ENCODE assay signal across 1 cellular context in the genomic region with DNA sequence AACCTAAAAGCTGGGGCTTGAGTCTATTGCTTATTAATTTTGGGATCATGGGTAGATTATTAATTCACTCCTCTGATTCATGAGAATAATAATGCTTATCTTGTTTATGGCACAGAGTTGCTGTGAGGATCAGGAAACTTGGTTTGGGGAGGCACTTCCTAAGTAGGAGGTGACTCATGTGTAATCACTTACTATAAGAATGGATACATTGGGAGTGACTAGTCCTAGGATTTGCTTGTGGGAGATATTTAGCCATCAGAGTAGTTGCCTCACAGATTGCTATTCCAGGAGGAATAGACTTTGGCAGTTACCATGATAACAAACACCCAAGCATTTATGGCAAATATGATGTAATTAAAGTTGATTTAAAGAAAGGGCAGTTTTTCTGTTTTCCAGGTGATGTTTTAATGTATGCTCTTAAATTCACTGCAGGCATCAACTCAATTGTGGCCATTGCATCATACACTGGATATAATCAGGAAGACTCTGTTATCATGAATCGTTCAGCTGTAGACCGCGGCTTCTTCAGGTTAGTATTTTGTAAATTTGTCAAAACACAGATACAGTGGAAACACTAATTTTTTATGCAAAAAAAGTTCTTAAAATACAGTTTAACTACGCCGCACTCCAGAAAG.
TF ChIP-seq lines count a peak whose summit lies in the region.

No MANE protein-coding gene starts in this region.

TF ChIP-seq in IMR-90, 13 proteins besides CTCF, POLR2A, EP300 and RAD21:
- TF ChIP-seq CEBPB (IDR thresholded peaks at IDR 0.05; ENCODE audit: low read depth, low read length) = peak; percentile 89
- TF ChIP-seq RCOR1 (IDR thresholded peaks at IDR 0.05; ENCODE audit: insufficient replicate concordance, low read length) = no peak
- TF ChIP-seq SMC3 (IDR thresholded peaks at IDR 0.05; ENCODE audit: low read depth, low read length) = no peak
- TF ChIP-seq FOS (IDR thresholded peaks at IDR 0.05; ENCODE audit: low read depth, low read length) = peak; percentile 83
- no peak for TF ChIP-seq NFE2L2 (IDR thresholded peaks at IDR 0.05; ENCODE audit: low read depth, low read length)
- TF ChIP-seq MAFK (IDR thresholded peaks at IDR 0.05; ENCODE audit: low read depth, low read length) = peak; percentile 27; the same call in 1 of the 2 replicates
- TF ChIP-seq RFX5 (IDR thresholded peaks at IDR 0.05; ENCODE audit: low read depth, low read length) = no peak
- TF ChIP-seq, protein P1, sequence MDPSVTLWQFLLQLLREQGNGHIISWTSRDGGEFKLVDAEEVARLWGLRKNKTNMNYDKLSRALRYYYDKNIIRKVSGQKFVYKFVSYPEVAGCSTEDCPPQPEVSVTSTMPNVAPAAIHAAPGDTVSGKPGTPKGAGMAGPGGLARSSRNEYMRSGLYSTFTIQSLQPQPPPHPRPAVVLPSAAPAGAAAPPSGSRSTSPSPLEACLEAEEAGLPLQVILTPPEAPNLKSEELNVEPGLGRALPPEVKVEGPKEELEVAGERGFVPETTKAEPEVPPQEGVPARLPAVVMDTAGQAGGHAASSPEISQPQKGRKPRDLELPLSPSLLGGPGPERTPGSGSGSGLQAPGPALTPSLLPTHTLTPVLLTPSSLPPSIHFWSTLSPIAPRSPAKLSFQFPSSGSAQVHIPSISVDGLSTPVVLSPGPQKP (IDR thresholded peaks at IDR 0.05; ENCODE audit: borderline replicate concordance, low read depth, low read length) = no peak
- TF ChIP-seq, protein P2, sequence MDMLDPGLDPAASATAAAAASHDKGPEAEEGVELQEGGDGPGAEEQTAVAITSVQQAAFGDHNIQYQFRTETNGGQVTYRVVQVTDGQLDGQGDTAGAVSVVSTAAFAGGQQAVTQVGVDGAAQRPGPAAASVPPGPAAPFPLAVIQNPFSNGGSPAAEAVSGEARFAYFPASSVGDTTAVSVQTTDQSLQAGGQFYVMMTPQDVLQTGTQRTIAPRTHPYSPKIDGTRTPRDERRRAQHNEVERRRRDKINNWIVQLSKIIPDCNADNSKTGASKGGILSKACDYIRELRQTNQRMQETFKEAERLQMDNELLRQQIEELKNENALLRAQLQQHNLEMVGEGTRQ (IDR thresholded peaks at IDR 0.05; ENCODE audit: low read depth, low read length) = no peak
- no peak for TF ChIP-seq CHD1 (IDR thresholded peaks at IDR 0.05; ENCODE audit: low read depth, low read length)
- peak; percentile 55; the same call in 1 of the 2 replicates for TF ChIP-seq BHLHE40 (IDR thresholded peaks at IDR 0.05; ENCODE audit: low read depth, low read length)
- no peak for TF ChIP-seq MXI1 (IDR thresholded peaks at IDR 0.05; ENCODE audit: borderline replicate concordance, low read depth, low read length)
- TF ChIP-seq MAZ (IDR thresholded peaks at IDR 0.05; ENCODE audit: borderline replicate concordance, low read depth, low read length) = no peak
TF ChIP-seq in IMR-90: peak in this region for 4.
